ENCODE assay signal across 1 cellular context in genomic region chr2:61536086-61536722, GRCh38.
TF ChIP-seq lines count a peak whose summit lies in the region.

No MANE protein-coding gene starts in this region.

TF ChIP-seq in K562, 482 proteins besides CTCF, POLR2A, EP300 and RAD21 (continued from another document):
- TF ChIP-seq, protein P1, sequence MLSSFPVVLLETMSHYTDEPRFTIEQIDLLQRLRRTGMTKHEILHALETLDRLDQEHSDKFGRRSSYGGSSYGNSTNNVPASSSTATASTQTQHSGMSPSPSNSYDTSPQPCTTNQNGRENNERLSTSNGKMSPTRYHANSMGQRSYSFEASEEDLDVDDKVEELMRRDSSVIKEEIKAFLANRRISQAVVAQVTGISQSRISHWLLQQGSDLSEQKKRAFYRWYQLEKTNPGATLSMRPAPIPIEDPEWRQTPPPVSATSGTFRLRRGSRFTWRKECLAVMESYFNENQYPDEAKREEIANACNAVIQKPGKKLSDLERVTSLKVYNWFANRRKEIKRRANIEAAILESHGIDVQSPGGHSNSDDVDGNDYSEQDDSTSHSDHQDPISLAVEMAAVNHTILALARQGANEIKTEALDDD (IDR thresholded peaks at IDR 0.05), result peak; percentile 36; the same call in 1 of the 2 replicates
- TF ChIP-seq ZBTB7A (IDR thresholded peaks at IDR 0.05; ENCODE audit: borderline replicate concordance, control insufficient read depth, low read depth, low read length) (0 out of 2 replicates have a peak, but pooled peaks have one; percentile 40), MEF2A (IDR thresholded peaks at IDR 0.05; ENCODE audit: control insufficient read depth, low read depth, low read length) (0 out of 2 replicates have a peak, but pooled peaks have one; percentile 54), MLLT1 (IDR thresholded peaks at IDR 0.05) (peak in 1 of 2 experiments; percentile 50), ZNF589 (CRISPR knock-in tag; IDR thresholded peaks at IDR 0.05; ENCODE audit: low read depth) (0 out of 2 replicates have a peak, but pooled peaks have one; percentile 9), YY1 (IDR thresholded peaks at IDR 0.05; ENCODE audit: borderline replicate concordance in 1 of 3, control insufficient read depth in 1 of 3, extremely low read depth in 1 of 3, insufficient read depth in 3 of 3, insufficient read length in 1 of 3, insufficient replicate concordance in 2 of 3, low read depth in 1 of 3, low read length in 2 of 3) (peak in 1 of 3 experiments; percentile 72), CCAR2 (IDR thresholded peaks at IDR 0.05; ENCODE audit: low read depth, low read length) (no peak), SP1 (CRISPR knock-in tag; IDR thresholded peaks at IDR 0.05) (peak; percentile 22; the same call in 1 of the 2 replicates), HOMEZ (CRISPR knock-in tag; IDR thresholded peaks at IDR 0.05) (no peak), SIN3A (IDR thresholded peaks at IDR 0.05; ENCODE audit: borderline replicate concordance in 2 of 2, control insufficient read depth in 1 of 2, low read depth in 2 of 2, low read length in 2 of 2) (peak in 1 of 2 experiments; percentile 21; a peak in 1 of 4 replicates), ELF1 (tag; IDR thresholded peaks at IDR 0.05) (peak; percentile 45), HMGXB4 (CRISPR knock-in tag; IDR thresholded peaks at IDR 0.05) (no peak; the same call in 1 of the 2 replicates), ZNF134 (CRISPR knock-in tag; conservative IDR thresholded peaks at IDR 0.05) (no peak), RNF2 (IDR thresholded peaks at IDR 0.05) (peak; percentile 22; the same call in 1 of the 2 replicates), TCFL5 (CRISPR knock-in tag; conservative IDR thresholded peaks at IDR 0.05) (no peak), ZFP91 (CRISPR knock-in tag; IDR thresholded peaks at IDR 0.05) (no peak), MAZ (CRISPR knock-in tag; conservative IDR thresholded peaks at IDR 0.05 in 1 of 2, IDR thresholded peaks at IDR 0.05 in 1 of 2) (peak in 1 of 2 experiments; percentile 81; a peak in 1 of 4 replicates)
- TF ChIP-seq, protein P2, sequence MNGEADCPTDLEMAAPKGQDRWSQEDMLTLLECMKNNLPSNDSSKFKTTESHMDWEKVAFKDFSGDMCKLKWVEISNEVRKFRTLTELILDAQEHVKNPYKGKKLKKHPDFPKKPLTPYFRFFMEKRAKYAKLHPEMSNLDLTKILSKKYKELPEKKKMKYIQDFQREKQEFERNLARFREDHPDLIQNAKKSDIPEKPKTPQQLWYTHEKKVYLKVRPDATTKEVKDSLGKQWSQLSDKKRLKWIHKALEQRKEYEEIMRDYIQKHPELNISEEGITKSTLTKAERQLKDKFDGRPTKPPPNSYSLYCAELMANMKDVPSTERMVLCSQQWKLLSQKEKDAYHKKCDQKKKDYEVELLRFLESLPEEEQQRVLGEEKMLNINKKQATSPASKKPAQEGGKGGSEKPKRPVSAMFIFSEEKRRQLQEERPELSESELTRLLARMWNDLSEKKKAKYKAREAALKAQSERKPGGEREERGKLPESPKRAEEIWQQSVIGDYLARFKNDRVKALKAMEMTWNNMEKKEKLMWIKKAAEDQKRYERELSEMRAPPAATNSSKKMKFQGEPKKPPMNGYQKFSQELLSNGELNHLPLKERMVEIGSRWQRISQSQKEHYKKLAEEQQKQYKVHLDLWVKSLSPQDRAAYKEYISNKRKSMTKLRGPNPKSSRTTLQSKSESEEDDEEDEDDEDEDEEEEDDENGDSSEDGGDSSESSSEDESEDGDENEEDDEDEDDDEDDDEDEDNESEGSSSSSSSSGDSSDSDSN (IDR thresholded peaks at IDR 0.05; ENCODE audit: borderline replicate concordance in 1 of 2, low read depth in 2 of 2, low read length in 2 of 2), result no peak
- TF ChIP-seq, protein P3, sequence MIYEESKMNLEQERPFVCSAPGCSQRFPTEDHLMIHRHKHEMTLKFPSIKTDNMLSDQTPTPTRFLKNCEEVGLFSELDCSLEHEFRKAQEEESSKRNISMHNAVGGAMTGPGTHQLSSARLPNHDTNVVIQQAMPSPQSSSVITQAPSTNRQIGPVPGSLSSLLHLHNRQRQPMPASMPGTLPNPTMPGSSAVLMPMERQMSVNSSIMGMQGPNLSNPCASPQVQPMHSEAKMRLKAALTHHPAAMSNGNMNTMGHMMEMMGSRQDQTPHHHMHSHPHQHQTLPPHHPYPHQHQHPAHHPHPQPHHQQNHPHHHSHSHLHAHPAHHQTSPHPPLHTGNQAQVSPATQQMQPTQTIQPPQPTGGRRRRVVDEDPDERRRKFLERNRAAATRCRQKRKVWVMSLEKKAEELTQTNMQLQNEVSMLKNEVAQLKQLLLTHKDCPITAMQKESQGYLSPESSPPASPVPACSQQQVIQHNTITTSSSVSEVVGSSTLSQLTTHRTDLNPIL (CRISPR knock-in tag; IDR thresholded peaks at IDR 0.05), result 0 out of 2 replicates have a peak, but pooled peaks have one; percentile 37
